ENCODE assay signal across 14 cellular contexts in the genomic region with DNA sequence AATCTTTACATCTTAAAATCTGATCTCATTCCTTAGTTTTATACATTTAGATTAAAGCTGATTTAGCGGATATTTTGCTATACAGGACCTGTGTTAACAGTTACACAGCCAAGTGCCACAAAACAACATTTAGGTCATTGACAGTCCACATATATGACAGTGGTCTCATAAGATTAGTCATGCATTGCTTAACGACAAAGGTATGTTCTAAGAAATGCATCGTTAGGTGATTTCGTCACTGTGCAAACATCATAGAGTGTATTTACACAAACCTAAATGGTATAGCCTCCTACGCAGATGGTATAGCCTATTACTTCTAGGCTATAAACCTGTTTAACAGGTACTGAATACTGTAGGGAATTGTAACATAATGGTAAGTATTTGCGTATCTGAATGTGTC. TPM values are rescaled to one million over a fixed set of nuclear protein-coding genes. Genes with fewer than 3 reads are reported as not detected.
DNase-seq lines count a peak whose midpoint lies in the region; ATAC-seq, FAIRE-seq and TF ChIP-seq lines count a peak whose summit lies in the region.
"Had no signal": no experiment of that assay in that cellular context is flagged by ENCODE, and none has a peak within 500 bp of the region (broad histone marks: within the 10 kb centered on the region; RNA-seq: fewer than 3 reads in every experiment).

No MANE protein-coding gene starts in this region.

- no peaks in the 10 kb centered on the region for H3K9me3 Mint-ChIP-seq in stimulated activated naive B cell treated with anti-CD40 and anti-IgM and Interleukin-4, amounts not matched to agents 10 μg/mL and 1 μg/mL and 100 μg/mL, for 72 hours
- H3K9me3 Mint-ChIP-seq: activated naive CD8-positive, alpha-beta T cell treated with anti-CD3 and anti-CD28 coated beads for 36 hours had no signal

- H3K9ac ChIP-seq in GM23248 = no peak overlapping the region

- no peaks in the 10 kb centered on the region for H3K27me3 Mint-ChIP-seq in stimulated activated naive B cell treated with anti-CD40 and anti-IgM and Interleukin-4, amounts not matched to agents 10 μg/mL and 1 μg/mL and 100 μg/mL, for 72 hours
- H3K27me3 Mint-ChIP-seq: activated naive CD8-positive, alpha-beta T cell treated with anti-CD3 and anti-CD28 coated beads for 36 hours had no signal

- H3K4me3 ChIP-seq in A549 (no peak overlapping the region), GM23248 (no peak overlapping the region), SJCRH30 (no peak overlapping the region)
- H3K4me3 ChIP-seq: GM12878, upper lobe of right lung had no signal

- H3K27ac Mint-ChIP-seq in stimulated activated naive B cell treated with anti-CD40 and anti-IgM and Interleukin-4, amounts not matched to agents 10 μg/mL and 1 μg/mL and 100 μg/mL, for 72 hours = no peak overlapping the region
- H3K27ac Mint-ChIP-seq: activated naive CD8-positive, alpha-beta T cell treated with anti-CD3 and anti-CD28 coated beads for 36 hours had no signal

- H3K27ac ChIP-seq in A549 = peak overlapping the region; percentile 55 to 57; a peak in 3 of 6 replicates
- H3K27ac ChIP-seq in epithelial cell of prostate = peak overlapping the region; percentile 65
- no peak overlapping the region for H3K27ac ChIP-seq in GM23248
- H3K27ac ChIP-seq in SJCRH30 = no peak overlapping the region
- H3K27ac ChIP-seq: upper lobe of right lung had no signal

- TF ChIP-seq POLR2A in A549 (IDR thresholded peaks at IDR 0.05; ENCODE audit: low read length) = no peak

- H3K27me3 ChIP-seq in GM23248 (replicated peaks; ENCODE audit: insufficient read depth) = no peaks in the 10 kb centered on the region
- H3K27me3 ChIP-seq in SJCRH30 = no peaks in the 10 kb centered on the region
- H3K27me3 ChIP-seq: upper lobe of right lung had no signal

- ATAC-seq in A549 (peak; percentile 34 to 76; a peak in 3 of 6 replicates), HG02970 (IDR thresholded peaks at IDR 0.05; ENCODE audit: low FRiP score, unreplicated experiment) (no peak)
- ATAC-seq in stimulated activated naive B cell treated with anti-CD40 and anti-IgM and Interleukin-4, amounts not matched to agents 10 μg/mL and 1 μg/mL and 100 μg/mL, for 72 hours (replicated peaks) = no peak
- ATAC-seq: GM12878 had no signal

- H3K36me3 ChIP-seq in GM23248 (ENCODE audit: low read depth) (no peaks in the 10 kb centered on the region), SJCRH30 (no peaks in the 10 kb centered on the region; the same call in 1 of the 2 replicates)
- H3K36me3 ChIP-seq: upper lobe of right lung had no signal

- H3F3A ChIP-seq in GM23248 (ENCODE audit: insufficient read depth) = no peaks in the 10 kb centered on the region

- H3K36me3 Mint-ChIP-seq in stimulated activated naive B cell treated with anti-CD40 and anti-IgM and Interleukin-4, amounts not matched to agents 10 μg/mL and 1 μg/mL and 100 μg/mL, for 72 hours = no peaks in the 10 kb centered on the region
- H3K36me3 Mint-ChIP-seq: activated naive CD8-positive, alpha-beta T cell treated with anti-CD3 and anti-CD28 coated beads for 36 hours had no signal

- H3K79me2 ChIP-seq in GM23248 (ENCODE audit: insufficient read depth) = no peaks in the 10 kb centered on the region

- no peak overlapping the region for H2AFZ ChIP-seq in GM23248

- TF ChIP-seq CTCF in A549 (IDR thresholded peaks at IDR 0.05) = no peak

- no peaks in the 10 kb centered on the region for H4K20me1 ChIP-seq in GM23248 (ENCODE audit: insufficient read depth)

- no peak for FAIRE-seq in A549 (lab: Jason Lieb, UNC)
- FAIRE-seq: GM12878 had no signal

- TF ChIP-seq EP300 in A549 (IDR thresholded peaks at IDR 0.05) = 0 out of 5 replicates have a peak, but pooled peaks of 1 of the 2 experiments have one; percentile 27

- DNase-seq in A549 (ENCODE audit: low read depth in 1 of 2, low spot score in 1 of 2) (peak in 1 of 2 experiments; percentile 84), HEK293T (ENCODE audit: extremely low spot score) (no peak), NCI-H748 treated with DMSO at 0.1 percent for 48 hours (lab: John Stamatoyannopoulos, UW) (peak; percentile 90), epithelial cell of prostate (ENCODE audit: low read depth, low spot score) (peak; percentile 95), GM23248 (no peak), SJCRH30 (no peak)
- no peak for DNase-seq in stimulated activated naive B cell treated with anti-CD40 and anti-IgM and Interleukin-4, amounts not matched to agents 10 μg/mL and 1 μg/mL and 100 μg/mL, for 72 hours
- DNase-seq: activated CD8-positive, alpha-beta memory T cell treated with anti-CD3 and anti-CD28 coated beads, Interleukin-2, amount 50 U/mL, for 48 hours; activated naive CD8-positive, alpha-beta T cell treated with anti-CD3 and anti-CD28 coated beads for 36 hours; DND-41; NCI-H524 treated with DMSO at 0.1 percent for 48 hours; upper lobe of right lung had no signal

- H3K4me3 Mint-ChIP-seq in stimulated activated naive B cell treated with anti-CD40 and anti-IgM and Interleukin-4, amounts not matched to agents 10 μg/mL and 1 μg/mL and 100 μg/mL, for 72 hours = no peak overlapping the region
- H3K4me3 Mint-ChIP-seq: activated naive CD8-positive, alpha-beta T cell treated with anti-CD3 and anti-CD28 coated beads for 36 hours had no signal

- H3K4me1 ChIP-seq in A549 (peaks cover 99% of the 10 kb centered on the region), GM23248 (ENCODE audit: insufficient read depth) (no peaks in the 10 kb centered on the region), SJCRH30 (no peaks in the 10 kb centered on the region)
- H3K4me1 ChIP-seq: upper lobe of right lung had no signal

- H3K9me2 ChIP-seq in GM23248 (ENCODE audit: insufficient read depth) = no peaks in the 10 kb centered on the region

- H3K9me3 ChIP-seq in A549 (no peaks in the 10 kb centered on the region), GM23248 (ENCODE audit: low read depth) (no peaks in the 10 kb centered on the region), SJCRH30 (replicated peaks) (no peaks in the 10 kb centered on the region)
- H3K9me3 ChIP-seq: upper lobe of right lung had no signal

- CTCF ChIA-PET in A549 (lab: Yijun Ruan, JAX) = interaction anchor here (1.2 to 1.3 kb wide), 3 partner anchors 10 to 39 kb away, joined by 3 to 4 read pairs (median 3); no protein-coding TSS in a partner anchor
- CTCF ChIA-PET in HEK293T (lab: Yijun Ruan, JAX) = interaction anchor here (0.7 kb wide), 2 partner anchors 44 to 484 kb away, joined by 3 read pairs; no protein-coding TSS in a partner anchor

- H3K4me2 ChIP-seq in A549 (peak overlapping the region; percentile 62), GM23248 (ENCODE audit: unreplicated experiment) (no peak overlapping the region)

- no peaks in the 10 kb centered on the region for H3K4me1 Mint-ChIP-seq in stimulated activated naive B cell treated with anti-CD40 and anti-IgM and Interleukin-4, amounts not matched to agents 10 μg/mL and 1 μg/mL and 100 μg/mL, for 72 hours
- H3K4me1 Mint-ChIP-seq: activated naive CD8-positive, alpha-beta T cell treated with anti-CD3 and anti-CD28 coated beads for 36 hours had no signal

- in situ Hi-C loops in GM23248 (cut with MboI) = no loop called here

- POLR2A ChIA-PET in A549 (lab: Yijun Ruan, JAX) (no interaction called here), HEK293T (lab: Yijun Ruan, JAX) (no interaction called here)

- TF ChIP-seq RAD21 in A549 (conservative IDR thresholded peaks at IDR 0.05 in 1 of 2, IDR thresholded peaks at IDR 0.05 in 1 of 2) = no peak; a peak in 1 of 5 replicates

- 26% methylated on average over 6 of the region's 6 CpGs for WGBS in A549 (ENCODE audit: missing lambda C conversion rate)
- 95 to 97% methylated on average over 6 of the region's 6 CpGs for WGBS in GM23248 (ENCODE audit: low coverage in 1 of 2, low lambda C conversion rate in 2 of 2, missing lambda C conversion rate in 2 of 2), 2 experiments

TF ChIP-seq in HEK293T, 16 proteins besides CTCF, POLR2A, EP300 and RAD21:
- no peak for TF ChIP-seq L3MBTL2 (conservative IDR thresholded peaks at IDR 0.05)
- TF ChIP-seq FOXA1 (IDR thresholded peaks at IDR 0.05) = peak; percentile 87
- no peak for TF ChIP-seq NFRKB (IDR thresholded peaks at IDR 0.05)
- TF ChIP-seq PKNOX1 (IDR thresholded peaks at IDR 0.05) = no peak
- peak; percentile 49; the same call in 1 of the 2 replicates for TF ChIP-seq CTBP1 (IDR thresholded peaks at IDR 0.05; ENCODE audit: borderline replicate concordance)
- TF ChIP-seq TARDBP (IDR thresholded peaks at IDR 0.05) = no peak
TF ChIP-seq in HEK293T: peak in this region for 2.

RNA-seq across cellular contexts. Expression of gene ADGRG6, which starts 21.6 kb away (rescaled TPM):
- polyA plus RNA-seq in A549 (2011; rRNA removed) (176 and 181 TPM in 2 replicates), A549 (2017; fragmentation: RNase III; extraction: RNeasy Plus Mini Kit Qiagen cat#74134 plus additional on column Dnase treatment) (53.9 to 61.1 TPM (median 55.4 TPM) in 3 replicates), GM23248 (2016; fragmentation: Nextera tagmentation; extraction: Ambion mirVana) (0.38 and 0.47 TPM in 2 replicates)
- 34.3 and 35.0 TPM in 2 replicates for polyA plus RNA-seq in A549 (2012; cell fraction: cytosol; rRNA removed)
- 42.9 and 53.7 TPM in 2 replicates for polyA plus RNA-seq in A549 (2012; cell fraction: nucleus; rRNA removed)
- 202 and 259 TPM in 2 replicates for polyA minus RNA-seq in A549 (2011; rRNA and poly(A)+ RNA removed)
- total RNA-seq in GM23248 (2014; rRNA removed; shearing (Covaris generic)) = 1.5 and 1.6 TPM in 2 replicates
- 2.8 and 3.0 TPM in 2 replicates for total RNA-seq in SJCRH30 (2014; rRNA removed; shearing (Covaris generic))

Comparison
In these comparisons a context has a peak if more than half of its experiments do, and no peak if none do; other contexts are left out.
1. ATAC-seq: peak in A549 (2 of 2); none in HG02970 (single experiment) and stimulated activated naive B cell treated with anti-CD40 and anti-IgM and Interleukin-4, amounts not matched to agents 10 μg/mL and 1 μg/mL and 100 μg/mL, for 72 hours (0 of 2).
2. DNase-seq: peak in NCI-H748 treated with DMSO at 0.1 percent for 48 hours (single experiment) and epithelial cell of prostate (single experiment); none in HEK293T (single experiment), stimulated activated naive B cell treated with anti-CD40 and anti-IgM and Interleukin-4, amounts not matched to agents 10 μg/mL and 1 μg/mL and 100 μg/mL, for 72 hours (single experiment), GM23248 (single experiment) and SJCRH30 (0 of 2).
3. H3K27ac ChIP-seq: peak in A549 (2 of 2) and epithelial cell of prostate (single experiment); none in GM23248 (single experiment) and SJCRH30 (single experiment).